1 cellular context compared by ENCODE assay signal in the genomic region with DNA sequence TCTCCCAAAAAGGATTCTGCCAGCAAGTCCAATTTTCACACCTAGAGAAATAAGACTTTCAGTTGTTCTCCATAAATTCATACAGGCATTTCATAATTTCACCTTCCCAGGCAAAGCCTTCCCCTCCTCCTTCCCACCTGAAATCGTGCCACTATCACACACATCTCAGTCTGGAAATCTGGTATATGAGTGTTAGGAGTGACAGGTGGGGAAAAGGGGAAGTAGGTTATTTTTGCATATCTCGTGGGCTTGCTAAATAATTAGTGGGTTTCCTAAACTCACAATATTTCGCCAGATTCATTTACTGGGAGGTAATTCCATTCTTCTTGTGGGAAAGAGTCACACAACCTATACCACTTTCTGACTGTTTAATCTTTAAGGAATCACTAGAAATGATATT.
A peak's percentile ranks its signal among the peaks of the same experiment; 100 is the strongest.
TF ChIP-seq lines count a peak whose summit lies in the region.

No MANE protein-coding gene starts in this region.

TF ChIP-seq in K562, 482 proteins besides CTCF, POLR2A, EP300 and RAD21 (continued from another document):
- TF ChIP-seq, protein P1, sequence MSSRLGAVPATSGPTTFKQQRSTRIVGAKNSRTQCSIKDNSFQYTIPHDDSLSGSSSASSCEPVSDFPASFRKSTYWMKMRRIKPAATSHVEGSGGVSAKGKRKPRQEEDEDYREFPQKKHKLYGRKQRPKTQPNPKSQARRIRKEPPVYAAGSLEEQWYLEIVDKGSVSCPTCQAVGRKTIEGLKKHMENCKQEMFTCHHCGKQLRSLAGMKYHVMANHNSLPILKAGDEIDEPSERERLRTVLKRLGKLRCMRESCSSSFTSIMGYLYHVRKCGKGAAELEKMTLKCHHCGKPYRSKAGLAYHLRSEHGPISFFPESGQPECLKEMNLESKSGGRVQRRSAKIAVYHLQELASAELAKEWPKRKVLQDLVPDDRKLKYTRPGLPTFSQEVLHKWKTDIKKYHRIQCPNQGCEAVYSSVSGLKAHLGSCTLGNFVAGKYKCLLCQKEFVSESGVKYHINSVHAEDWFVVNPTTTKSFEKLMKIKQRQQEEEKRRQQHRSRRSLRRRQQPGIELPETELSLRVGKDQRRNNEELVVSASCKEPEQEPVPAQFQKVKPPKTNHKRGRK (tag; IDR thresholded peaks at IDR 0.05) = no peak
- TF ChIP-seq, protein P2, sequence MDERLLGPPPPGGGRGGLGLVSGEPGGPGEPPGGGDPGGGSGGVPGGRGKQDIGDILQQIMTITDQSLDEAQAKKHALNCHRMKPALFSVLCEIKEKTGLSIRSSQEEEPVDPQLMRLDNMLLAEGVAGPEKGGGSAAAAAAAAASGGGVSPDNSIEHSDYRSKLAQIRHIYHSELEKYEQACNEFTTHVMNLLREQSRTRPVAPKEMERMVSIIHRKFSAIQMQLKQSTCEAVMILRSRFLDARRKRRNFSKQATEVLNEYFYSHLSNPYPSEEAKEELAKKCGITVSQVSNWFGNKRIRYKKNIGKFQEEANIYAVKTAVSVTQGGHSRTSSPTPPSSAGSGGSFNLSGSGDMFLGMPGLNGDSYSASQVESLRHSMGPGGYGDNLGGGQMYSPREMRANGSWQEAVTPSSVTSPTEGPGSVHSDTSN (CRISPR knock-in tag; IDR thresholded peaks at IDR 0.05; ENCODE audit: low read depth) = peak; percentile 54
- TF ChIP-seq, protein P2 (tag; conservative IDR thresholded peaks at IDR 0.05; ENCODE audit: low read depth) = no peak; the same call in 1 of the 2 replicates
- TF ChIP-seq TCF7 (IDR thresholded peaks at IDR 0.05; ENCODE audit: borderline replicate concordance) = no peak
- TF ChIP-seq PHF20 (IDR thresholded peaks at IDR 0.05; ENCODE audit: partially characterized antibody) = no peak
- TF ChIP-seq, protein P3, sequence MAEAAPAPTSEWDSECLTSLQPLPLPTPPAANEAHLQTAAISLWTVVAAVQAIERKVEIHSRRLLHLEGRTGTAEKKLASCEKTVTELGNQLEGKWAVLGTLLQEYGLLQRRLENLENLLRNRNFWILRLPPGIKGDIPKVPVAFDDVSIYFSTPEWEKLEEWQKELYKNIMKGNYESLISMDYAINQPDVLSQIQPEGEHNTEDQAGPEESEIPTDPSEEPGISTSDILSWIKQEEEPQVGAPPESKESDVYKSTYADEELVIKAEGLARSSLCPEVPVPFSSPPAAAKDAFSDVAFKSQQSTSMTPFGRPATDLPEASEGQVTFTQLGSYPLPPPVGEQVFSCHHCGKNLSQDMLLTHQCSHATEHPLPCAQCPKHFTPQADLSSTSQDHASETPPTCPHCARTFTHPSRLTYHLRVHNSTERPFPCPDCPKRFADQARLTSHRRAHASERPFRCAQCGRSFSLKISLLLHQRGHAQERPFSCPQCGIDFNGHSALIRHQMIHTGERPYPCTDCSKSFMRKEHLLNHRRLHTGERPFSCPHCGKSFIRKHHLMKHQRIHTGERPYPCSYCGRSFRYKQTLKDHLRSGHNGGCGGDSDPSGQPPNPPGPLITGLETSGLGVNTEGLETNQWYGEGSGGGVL (CRISPR knock-in tag; IDR thresholded peaks at IDR 0.05) = no peak
- peak; percentile 79 for TF ChIP-seq SPI1 (IDR thresholded peaks at IDR 0.05; ENCODE audit: borderline replicate concordance, low read depth, low read length)
- TF ChIP-seq IRF2 (CRISPR knock-in tag; IDR thresholded peaks at IDR 0.05) = no peak
- no peak for TF ChIP-seq CAMTA2 (CRISPR knock-in tag; conservative IDR thresholded peaks at IDR 0.05)
- TF ChIP-seq, protein P4, sequence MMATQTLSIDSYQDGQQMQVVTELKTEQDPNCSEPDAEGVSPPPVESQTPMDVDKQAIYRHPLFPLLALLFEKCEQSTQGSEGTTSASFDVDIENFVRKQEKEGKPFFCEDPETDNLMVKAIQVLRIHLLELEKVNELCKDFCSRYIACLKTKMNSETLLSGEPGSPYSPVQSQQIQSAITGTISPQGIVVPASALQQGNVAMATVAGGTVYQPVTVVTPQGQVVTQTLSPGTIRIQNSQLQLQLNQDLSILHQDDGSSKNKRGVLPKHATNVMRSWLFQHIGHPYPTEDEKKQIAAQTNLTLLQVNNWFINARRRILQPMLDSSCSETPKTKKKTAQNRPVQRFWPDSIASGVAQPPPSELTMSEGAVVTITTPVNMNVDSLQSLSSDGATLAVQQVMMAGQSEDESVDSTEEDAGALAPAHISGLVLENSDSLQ (IDR thresholded peaks at IDR 0.05) = peak; percentile 88
- TF ChIP-seq, protein P5, sequence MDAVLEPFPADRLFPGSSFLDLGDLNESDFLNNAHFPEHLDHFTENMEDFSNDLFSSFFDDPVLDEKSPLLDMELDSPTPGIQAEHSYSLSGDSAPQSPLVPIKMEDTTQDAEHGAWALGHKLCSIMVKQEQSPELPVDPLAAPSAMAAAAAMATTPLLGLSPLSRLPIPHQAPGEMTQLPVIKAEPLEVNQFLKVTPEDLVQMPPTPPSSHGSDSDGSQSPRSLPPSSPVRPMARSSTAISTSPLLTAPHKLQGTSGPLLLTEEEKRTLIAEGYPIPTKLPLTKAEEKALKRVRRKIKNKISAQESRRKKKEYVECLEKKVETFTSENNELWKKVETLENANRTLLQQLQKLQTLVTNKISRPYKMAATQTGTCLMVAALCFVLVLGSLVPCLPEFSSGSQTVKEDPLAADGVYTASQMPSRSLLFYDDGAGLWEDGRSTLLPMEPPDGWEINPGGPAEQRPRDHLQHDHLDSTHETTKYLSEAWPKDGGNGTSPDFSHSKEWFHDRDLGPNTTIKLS (IDR thresholded peaks at IDR 0.05; ENCODE audit: borderline replicate concordance, low read depth) = no peak
- peak in 1 of 2 experiments; percentile 54; a peak in 1 of 4 replicates for TF ChIP-seq RCOR1 (IDR thresholded peaks at IDR 0.05; ENCODE audit: borderline replicate concordance in 1 of 2, low read depth in 2 of 2, low read length in 2 of 2)
- no peak for TF ChIP-seq MTF1 (CRISPR knock-in tag; IDR thresholded peaks at IDR 0.05; ENCODE audit: borderline replicate concordance)
- no peak for TF ChIP-seq TCF3 (CRISPR knock-in tag; IDR thresholded peaks at IDR 0.05)
- TF ChIP-seq, protein P6, sequence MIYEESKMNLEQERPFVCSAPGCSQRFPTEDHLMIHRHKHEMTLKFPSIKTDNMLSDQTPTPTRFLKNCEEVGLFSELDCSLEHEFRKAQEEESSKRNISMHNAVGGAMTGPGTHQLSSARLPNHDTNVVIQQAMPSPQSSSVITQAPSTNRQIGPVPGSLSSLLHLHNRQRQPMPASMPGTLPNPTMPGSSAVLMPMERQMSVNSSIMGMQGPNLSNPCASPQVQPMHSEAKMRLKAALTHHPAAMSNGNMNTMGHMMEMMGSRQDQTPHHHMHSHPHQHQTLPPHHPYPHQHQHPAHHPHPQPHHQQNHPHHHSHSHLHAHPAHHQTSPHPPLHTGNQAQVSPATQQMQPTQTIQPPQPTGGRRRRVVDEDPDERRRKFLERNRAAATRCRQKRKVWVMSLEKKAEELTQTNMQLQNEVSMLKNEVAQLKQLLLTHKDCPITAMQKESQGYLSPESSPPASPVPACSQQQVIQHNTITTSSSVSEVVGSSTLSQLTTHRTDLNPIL (CRISPR knock-in tag; IDR thresholded peaks at IDR 0.05) = no peak
- TF ChIP-seq YBX1 (IDR thresholded peaks at IDR 0.05) = no peak
- TF ChIP-seq, protein P7, sequence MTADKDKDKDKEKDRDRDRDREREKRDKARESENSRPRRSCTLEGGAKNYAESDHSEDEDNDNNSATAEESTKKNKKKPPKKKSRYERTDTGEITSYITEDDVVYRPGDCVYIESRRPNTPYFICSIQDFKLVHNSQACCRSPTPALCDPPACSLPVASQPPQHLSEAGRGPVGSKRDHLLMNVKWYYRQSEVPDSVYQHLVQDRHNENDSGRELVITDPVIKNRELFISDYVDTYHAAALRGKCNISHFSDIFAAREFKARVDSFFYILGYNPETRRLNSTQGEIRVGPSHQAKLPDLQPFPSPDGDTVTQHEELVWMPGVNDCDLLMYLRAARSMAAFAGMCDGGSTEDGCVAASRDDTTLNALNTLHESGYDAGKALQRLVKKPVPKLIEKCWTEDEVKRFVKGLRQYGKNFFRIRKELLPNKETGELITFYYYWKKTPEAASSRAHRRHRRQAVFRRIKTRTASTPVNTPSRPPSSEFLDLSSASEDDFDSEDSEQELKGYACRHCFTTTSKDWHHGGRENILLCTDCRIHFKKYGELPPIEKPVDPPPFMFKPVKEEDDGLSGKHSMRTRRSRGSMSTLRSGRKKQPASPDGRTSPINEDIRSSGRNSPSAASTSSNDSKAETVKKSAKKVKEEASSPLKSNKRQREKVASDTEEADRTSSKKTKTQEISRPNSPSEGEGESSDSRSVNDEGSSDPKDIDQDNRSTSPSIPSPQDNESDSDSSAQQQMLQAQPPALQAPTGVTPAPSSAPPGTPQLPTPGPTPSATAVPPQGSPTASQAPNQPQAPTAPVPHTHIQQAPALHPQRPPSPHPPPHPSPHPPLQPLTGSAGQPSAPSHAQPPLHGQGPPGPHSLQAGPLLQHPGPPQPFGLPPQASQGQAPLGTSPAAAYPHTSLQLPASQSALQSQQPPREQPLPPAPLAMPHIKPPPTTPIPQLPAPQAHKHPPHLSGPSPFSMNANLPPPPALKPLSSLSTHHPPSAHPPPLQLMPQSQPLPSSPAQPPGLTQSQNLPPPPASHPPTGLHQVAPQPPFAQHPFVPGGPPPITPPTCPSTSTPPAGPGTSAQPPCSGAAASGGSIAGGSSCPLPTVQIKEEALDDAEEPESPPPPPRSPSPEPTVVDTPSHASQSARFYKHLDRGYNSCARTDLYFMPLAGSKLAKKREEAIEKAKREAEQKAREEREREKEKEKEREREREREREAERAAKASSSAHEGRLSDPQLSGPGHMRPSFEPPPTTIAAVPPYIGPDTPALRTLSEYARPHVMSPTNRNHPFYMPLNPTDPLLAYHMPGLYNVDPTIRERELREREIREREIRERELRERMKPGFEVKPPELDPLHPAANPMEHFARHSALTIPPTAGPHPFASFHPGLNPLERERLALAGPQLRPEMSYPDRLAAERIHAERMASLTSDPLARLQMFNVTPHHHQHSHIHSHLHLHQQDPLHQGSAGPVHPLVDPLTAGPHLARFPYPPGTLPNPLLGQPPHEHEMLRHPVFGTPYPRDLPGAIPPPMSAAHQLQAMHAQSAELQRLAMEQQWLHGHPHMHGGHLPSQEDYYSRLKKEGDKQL (CRISPR knock-in tag; IDR thresholded peaks at IDR 0.05; ENCODE audit: borderline replicate concordance) = no peak
- TF ChIP-seq CHCHD3 (CRISPR knock-in tag; IDR thresholded peaks at IDR 0.05) = no peak
- TF ChIP-seq GATAD2A (IDR thresholded peaks at IDR 0.05) = no peak
TF ChIP-seq in K562: peak in this region for 6.
